ENCODE assay signal across 9 cellular contexts in the genomic region with DNA sequence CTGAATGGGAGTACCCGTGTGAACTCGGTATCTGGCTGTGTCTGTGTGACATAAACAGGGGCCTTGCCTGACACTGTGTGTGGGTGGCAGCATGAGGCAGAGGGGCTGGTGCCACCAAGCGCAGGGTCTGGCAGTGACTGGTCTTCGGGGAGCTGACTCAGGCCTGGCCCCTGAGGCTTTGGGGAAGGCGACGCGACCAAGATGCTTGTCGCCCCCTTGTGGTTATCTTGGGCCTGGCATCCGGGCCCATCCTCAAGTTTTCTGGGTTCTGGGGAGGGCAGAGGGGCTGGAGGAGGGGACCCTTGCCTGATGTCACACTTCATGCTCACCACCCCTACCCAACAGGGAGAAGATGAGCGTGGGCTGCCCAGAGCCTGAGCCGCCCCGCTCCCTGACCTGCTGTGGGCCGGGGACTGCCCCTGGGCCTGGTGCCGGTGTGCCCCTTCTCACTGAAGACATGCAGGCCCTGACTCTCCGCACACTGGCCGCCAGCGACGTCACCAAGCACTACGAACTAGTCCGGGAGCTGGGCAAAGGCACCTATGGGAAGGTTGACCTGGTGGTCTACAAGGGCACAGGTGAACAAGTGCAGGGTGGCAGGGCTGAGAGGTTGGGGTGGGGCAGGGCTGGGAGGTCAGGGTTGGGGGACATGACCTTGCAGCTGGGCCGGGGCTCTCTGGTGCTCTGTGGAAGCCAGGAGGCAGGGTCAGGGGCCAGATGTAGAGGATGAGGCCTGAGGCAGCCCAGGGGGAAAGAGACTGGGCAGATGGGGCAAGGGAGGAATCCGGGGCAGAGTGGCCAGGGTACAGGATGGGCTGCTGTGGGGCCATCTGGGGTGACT. TPM values are rescaled to one million over a fixed set of nuclear protein-coding genes. Genes with fewer than 3 reads are reported as not detected.
DNase-seq lines count a peak whose midpoint lies in the region; ATAC-seq and TF ChIP-seq lines count a peak whose summit lies in the region.
"Had no signal": no experiment of that assay in that cellular context is flagged by ENCODE, and none has a peak within 500 bp of the region (broad histone marks: within the 10 kb centered on the region; RNA-seq: fewer than 3 reads in every experiment).

No MANE protein-coding gene starts in this region.

- H3K4me1 ChIP-seq in endodermal cell (ENCODE audit: control insufficient read depth, insufficient read depth, low read length): no peaks in the 10 kb centered on the region

- no peaks in the 10 kb centered on the region for H3K9me3 Mint-ChIP-seq in endodermal cell
- H3K9me3 Mint-ChIP-seq in natural killer cell treated with Interleukin-12 subunit alpha and Interleukin-12 subunit beta and Interleukin-15 and Interleukin-18, amount 100 ng/mL, for 72 hours: no peaks in the 10 kb centered on the region

- WGBS in endodermal cell (ENCODE audit: insufficient coverage in 1 of 2, insufficient read length in 1 of 2), 2 experiments: 50 to 68% methylated on average over 5 to 22 of the region's 22 CpGs

- peak; percentile 82 to 85 for ATAC-seq in natural killer cell treated with Interleukin-12 subunit alpha and Interleukin-12 subunit beta and Interleukin-15 and Interleukin-18, amount 100 ng/mL, for 72 hours
- no peak for ATAC-seq in GM21367 (IDR thresholded peaks at IDR 0.05; ENCODE audit: unreplicated experiment)

- no peak overlapping the region for H3K27ac Mint-ChIP-seq in endodermal cell
- H3K27ac Mint-ChIP-seq in natural killer cell treated with Interleukin-12 subunit alpha and Interleukin-12 subunit beta and Interleukin-15 and Interleukin-18, amount 100 ng/mL, for 72 hours: peak overlapping the region; percentile 41 to 57

- H3K36me3 ChIP-seq in endodermal cell (ENCODE audit: control insufficient read depth, insufficient read depth, low read length): peaks cover 9% of the 10 kb centered on the region

- no peaks in the 10 kb centered on the region for H3K9me3 ChIP-seq in endodermal cell (ENCODE audit: control insufficient read depth, low read length)
- H3K9me3 ChIP-seq: BLaER1 had no signal

- no peak overlapping the region for H3K9ac ChIP-seq in endodermal cell (ENCODE audit: extremely low read depth, low read length, poor library complexity, severe bottlenecking)
- H3K9ac ChIP-seq: BLaER1 had no signal

- H3K27me3 ChIP-seq in endodermal cell (ENCODE audit: control insufficient read depth, insufficient read depth, low read length, poor library complexity, severe bottlenecking): no peaks in the 10 kb centered on the region
- H3K27me3 ChIP-seq: BLaER1 had no signal

- H3K27me3 Mint-ChIP-seq in endodermal cell (ENCODE audit: insufficient read depth): no peaks in the 10 kb centered on the region
- no peaks in the 10 kb centered on the region for H3K27me3 Mint-ChIP-seq in natural killer cell treated with Interleukin-12 subunit alpha and Interleukin-12 subunit beta and Interleukin-15 and Interleukin-18, amount 100 ng/mL, for 72 hours

- peaks cover 33% of the 10 kb centered on the region for H3K36me3 Mint-ChIP-seq in endodermal cell (ENCODE audit: low read depth)
- H3K36me3 Mint-ChIP-seq in natural killer cell treated with Interleukin-12 subunit alpha and Interleukin-12 subunit beta and Interleukin-15 and Interleukin-18, amount 100 ng/mL, for 72 hours: no peaks in the 10 kb centered on the region

- peak; percentile 92 for TF ChIP-seq CTCF in endodermal cell (conservative IDR thresholded peaks at IDR 0.05)

- H3K27ac ChIP-seq in endodermal cell (ENCODE audit: low read depth, low read length): no peak overlapping the region
- H3K27ac ChIP-seq: BLaER1 had no signal

- DNase-seq in NCI-H1092 treated with DMSO at 0.1 percent for 48 hours (lab: John Stamatoyannopoulos, UW) (peak; percentile 6), NCI-H1092 (lab: John Stamatoyannopoulos, UW) (no peak), NCI-H2171 treated with DMSO at 0.1 percent for 48 hours (lab: John Stamatoyannopoulos, UW) (peak; percentile 14), endodermal cell (peak; percentile 91)
- peak; percentile 49 to 78 (median 72) for DNase-seq in activated CD8-positive, alpha-beta memory T cell treated with anti-CD3 and anti-CD28 coated beads for 48 hours (ENCODE audit: low read depth in 2 of 3, low spot score in 2 of 3)
- DNase-seq in natural killer cell treated with Interleukin-12 subunit alpha and Interleukin-12 subunit beta and Interleukin-15 and Interleukin-18, amount 100 ng/mL, for 72 hours (ENCODE audit: low spot score): peak; percentile 80
- DNase-seq in stimulated activated naive CD4-positive, alpha-beta T cell (lab: John Stamatoyannopoulos, UW): peak in 5 of 6 experiments; percentile 57 to 78 (median 60)

- H3K4me3 ChIP-seq in endodermal cell (ENCODE audit: low read length): no peak overlapping the region
- H3K4me3 ChIP-seq: BLaER1 had no signal

- H3K4me3 Mint-ChIP-seq in endodermal cell: no peak overlapping the region
- H3K4me3 Mint-ChIP-seq in natural killer cell treated with Interleukin-12 subunit alpha and Interleukin-12 subunit beta and Interleukin-15 and Interleukin-18, amount 100 ng/mL, for 72 hours: peak overlapping the region; percentile 15

- H3K4me1 Mint-ChIP-seq in endodermal cell: no peaks in the 10 kb centered on the region
- peaks cover 18 to 36% of the 10 kb centered on the region in 2 donors for H3K4me1 Mint-ChIP-seq in natural killer cell treated with Interleukin-12 subunit alpha and Interleukin-12 subunit beta and Interleukin-15 and Interleukin-18, amount 100 ng/mL, for 72 hours (ENCODE audit: low read depth in 2 of 2)

RNA-seq across cellular contexts. Expression of gene SBK1, which starts 24.9 kb away (rescaled TPM):
- total RNA-seq in endodermal cell: 10 to 100 TPM; 55.9 to 62.5 TPM
- polyA plus RNA-seq in endodermal cell (2013, experiment 1 of 2): 63.9 TPM
- 60.0 TPM for polyA plus RNA-seq in endodermal cell (2013, experiment 2 of 2)
- 1 to 10 TPM; 1.1 TPM for total RNA-seq in natural killer cell treated with Interleukin-12 subunit alpha and Interleukin-12 subunit beta and Interleukin-15 and Interleukin-18, amount 100 ng/mL, for 72 hours

RNA-seq across cellular contexts. Expression of gene NPIPB6, which starts 46.0 kb away (rescaled TPM):
- total RNA-seq in endodermal cell: 1 to 10 TPM; 1.8 to 3.5 TPM
- polyA plus RNA-seq in endodermal cell (2013, experiment 1 of 2): 0.93 TPM
- polyA plus RNA-seq in endodermal cell (2013, experiment 2 of 2): 1.0 TPM
- total RNA-seq in natural killer cell treated with Interleukin-12 subunit alpha and Interleukin-12 subunit beta and Interleukin-15 and Interleukin-18, amount 100 ng/mL, for 72 hours: 10 to 100 TPM in 1 of 2 donors, not detected in 1; 13.8 TPM

Comparison
In these comparisons a context has a peak if more than half of its experiments do, and no peak if none do; other contexts are left out.
1. RNA of gene SBK1, which starts 24.9 kb away (total RNA-seq): 55.9 to 62.5 TPM in endodermal cell; 1.1 TPM in natural killer cell treated with Interleukin-12 subunit alpha and Interleukin-12 subunit beta and Interleukin-15 and Interleukin-18, amount 100 ng/mL, for 72 hours; every median in the first group is over 10 times any median in the second.